In the genomic region with DNA sequence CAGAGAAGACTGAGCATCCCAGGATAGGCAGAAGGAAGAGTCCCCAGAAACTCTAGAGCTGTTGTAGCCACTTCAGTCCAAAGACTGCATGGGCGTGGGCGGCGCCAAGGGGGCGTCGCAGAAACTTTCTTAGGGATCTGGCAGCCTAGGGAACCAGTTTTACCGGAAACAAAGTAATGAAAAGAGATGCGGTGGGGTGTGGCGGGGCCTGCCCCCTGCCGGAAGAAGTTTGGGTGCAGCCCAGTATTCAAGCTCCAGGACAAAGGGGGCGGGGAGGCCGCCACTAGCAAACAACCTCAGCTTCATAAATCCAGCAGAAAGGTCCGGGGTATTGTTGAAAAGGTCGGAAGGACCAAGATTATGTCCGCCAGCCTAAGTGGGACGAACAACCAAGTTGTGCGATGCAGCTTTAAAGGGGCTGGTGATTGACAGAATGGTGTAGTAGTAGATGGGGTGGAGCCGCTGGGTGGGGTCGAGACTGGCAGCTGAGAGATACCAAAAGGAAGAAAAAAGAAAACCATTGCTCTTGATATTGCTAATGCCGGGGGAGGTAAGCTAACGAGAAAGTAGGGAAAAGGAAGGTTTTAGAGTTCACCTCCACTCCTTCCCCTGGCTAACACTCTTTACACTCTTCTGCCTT, we compare ENCODE assay signal across 1 cellular context.
TF ChIP-seq lines count a peak whose summit lies in the region.

No MANE protein-coding gene starts in this region.

TF ChIP-seq in K562, 482 proteins besides CTCF, POLR2A, EP300 and RAD21 (continued from another document):
- TF ChIP-seq ZBTB9 (CRISPR knock-in tag; IDR thresholded peaks at IDR 0.05) (no peak), ZC3H11A (IDR thresholded peaks at IDR 0.05; ENCODE audit: low read depth, low read length) (no peak), JUN (IDR thresholded peaks at IDR 0.05; ENCODE audit: borderline replicate concordance, low read depth, low read length) (no peak), JUN (CRISPR knock-in tag; IDR thresholded peaks at IDR 0.05; ENCODE audit: borderline replicate concordance) (no peak), KLF1 (tag; IDR thresholded peaks at IDR 0.05) (no peak), CC2D1A (IDR thresholded peaks at IDR 0.05) (no peak), DMBX1 (CRISPR knock-in tag; IDR thresholded peaks at IDR 0.05; ENCODE audit: borderline replicate concordance) (no peak), SAP30 (IDR thresholded peaks at IDR 0.05; ENCODE audit: borderline replicate concordance, insufficient read depth, low read depth, low read length, poor library complexity, severe bottlenecking) (no peak), ILF3 (IDR thresholded peaks at IDR 0.05; ENCODE audit: borderline replicate concordance) (no peak), GABPA (tag; conservative IDR thresholded peaks at IDR 0.05; ENCODE audit: low read depth) (0 out of 2 replicates have a peak, but pooled peaks have one; percentile 31), CHD2 (IDR thresholded peaks at IDR 0.05; ENCODE audit: low read depth, low read length) (no peak), EGR1 (conservative IDR thresholded peaks at IDR 0.05) (peak; percentile 48; the same call in 1 of the 2 replicates), HDAC3 (IDR thresholded peaks at IDR 0.05; ENCODE audit: borderline replicate concordance, partially characterized antibody) (no peak), MYBL2 (IDR thresholded peaks at IDR 0.05; ENCODE audit: low read depth) (no peak), MYBL2 (CRISPR knock-in tag; IDR thresholded peaks at IDR 0.05; ENCODE audit: borderline replicate concordance) (no peak), KAT8 (IDR thresholded peaks at IDR 0.05; ENCODE audit: low read depth) (no peak)
- TF ChIP-seq, protein P1, sequence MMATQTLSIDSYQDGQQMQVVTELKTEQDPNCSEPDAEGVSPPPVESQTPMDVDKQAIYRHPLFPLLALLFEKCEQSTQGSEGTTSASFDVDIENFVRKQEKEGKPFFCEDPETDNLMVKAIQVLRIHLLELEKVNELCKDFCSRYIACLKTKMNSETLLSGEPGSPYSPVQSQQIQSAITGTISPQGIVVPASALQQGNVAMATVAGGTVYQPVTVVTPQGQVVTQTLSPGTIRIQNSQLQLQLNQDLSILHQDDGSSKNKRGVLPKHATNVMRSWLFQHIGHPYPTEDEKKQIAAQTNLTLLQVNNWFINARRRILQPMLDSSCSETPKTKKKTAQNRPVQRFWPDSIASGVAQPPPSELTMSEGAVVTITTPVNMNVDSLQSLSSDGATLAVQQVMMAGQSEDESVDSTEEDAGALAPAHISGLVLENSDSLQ (IDR thresholded peaks at IDR 0.05): peak; percentile 53; the same call in 1 of the 2 replicates
